In genomic region chr16:2843526-2843925, GRCh38 we compare ENCODE assay signal across 1 cellular context.
TF ChIP-seq lines count a peak whose summit lies in the region.

No MANE protein-coding gene starts in this region.

TF ChIP-seq in HCT116, 20 proteins besides CTCF, POLR2A, EP300 and RAD21:
- TF ChIP-seq ZNF274 (IDR thresholded peaks at IDR 0.05; ENCODE audit: low read depth, low read length) (no peak), ELF1 (IDR thresholded peaks at IDR 0.05; ENCODE audit: borderline replicate concordance, low read depth) (no peak), CBX3 (IDR thresholded peaks at IDR 0.05; ENCODE audit: low read depth) (no peak), CEBPB (IDR thresholded peaks at IDR 0.05; ENCODE audit: low read depth) (no peak), EGR1 (IDR thresholded peaks at IDR 0.05; ENCODE audit: low read depth) (no peak)
- TF ChIP-seq, protein P1, sequence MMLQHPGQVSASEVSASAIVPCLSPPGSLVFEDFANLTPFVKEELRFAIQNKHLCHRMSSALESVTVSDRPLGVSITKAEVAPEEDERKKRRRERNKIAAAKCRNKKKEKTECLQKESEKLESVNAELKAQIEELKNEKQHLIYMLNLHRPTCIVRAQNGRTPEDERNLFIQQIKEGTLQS (IDR thresholded peaks at IDR 0.05): no peak
